ENCODE assay signal across 30 cellular contexts in the genomic region with DNA sequence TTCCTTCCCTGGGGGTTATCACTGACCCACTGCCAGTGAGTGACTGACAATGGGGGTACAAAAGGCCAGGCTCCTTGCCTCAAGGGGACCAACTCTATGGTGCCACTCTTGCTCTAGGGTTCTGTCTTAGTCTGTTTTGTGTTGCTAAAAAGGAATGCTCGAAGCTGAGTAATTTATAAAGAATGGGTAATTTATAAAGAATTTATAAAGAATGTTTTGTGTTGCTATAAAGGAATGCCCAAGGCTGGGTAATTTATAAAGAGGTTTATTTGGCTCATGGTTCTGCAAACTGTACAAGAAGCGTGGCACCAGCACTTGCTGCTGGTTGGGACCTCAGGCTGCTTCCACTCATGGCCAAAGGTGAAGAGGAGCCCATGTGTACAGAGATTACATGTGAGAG.
"Had no signal": no experiment of that assay in that cellular context is flagged by ENCODE, and none has a peak within 500 bp of the region (broad histone marks: within the 10 kb centered on the region; RNA-seq: fewer than 3 reads in every experiment).

No MANE protein-coding gene starts in this region.

- H3K9me3 ChIP-seq: body of pancreas, colonic mucosa, esophagus squamous epithelium, gastrocnemius medialis, mucosa of descending colon, right lobe of liver, upper lobe of left lung, vagina had no signal

- H3K9me3 Mint-ChIP-seq: activated T-cell treated with anti-CD3 and anti-CD28 coated beads, Interleukin-2, amount 50 U/mL, for 72 hours; natural killer cell treated with Interleukin-12 subunit alpha and Interleukin-12 subunit beta and Interleukin-15 and Interleukin-18, amount 100 ng/mL, for 72 hours; stimulated activated effector memory CD8-positive, alpha-beta T cell treated with anti-CD3 and anti-CD28 coated beads, Interleukin-12 subunit alpha, Interleukin-12 subunit beta, amount 100 ng/mL, for 72 hours; stimulated activated naive CD8-positive, alpha-beta T cell treated with anti-CD3 and anti-CD28 coated beads, Interleukin-15, Interleukin-2, amounts not matched to agents 100 ng/mL and 50 ng/mL, for 24 hours had no signal

- H3K4me1 ChIP-seq: body of pancreas, colonic mucosa, esophagus squamous epithelium, gastrocnemius medialis, right lobe of liver, upper lobe of left lung, vagina had no signal

- H3K27ac ChIP-seq: body of pancreas, colonic mucosa, epithelial cell of prostate, esophagus squamous epithelium, gastrocnemius medialis, hepatocyte, right lobe of liver, skin epidermis, upper lobe of left lung, vagina, VCaP had no signal

- H3K4me1 Mint-ChIP-seq: stimulated activated effector memory CD8-positive, alpha-beta T cell treated with anti-CD3 and anti-CD28 coated beads, Interleukin-12 subunit alpha, Interleukin-12 subunit beta, amount 100 ng/mL, for 72 hours had no signal

- DNase-seq: activated CD4-positive, alpha-beta T cell treated with anti-CD3 and anti-CD28 coated beads for 4 hours; activated CD4-positive, alpha-beta T cell treated with anti-CD3 and anti-CD28 coated beads, Interleukin-2, amount 50 U/mL, for 4 hours; activated naive CD4-positive, alpha-beta T cell; activated T-cell treated with anti-CD3 and anti-CD28 coated beads for 4 hours; activated T-cell treated with anti-CD3 and anti-CD28 coated beads, Interleukin-2, amount 50 U/mL, for 72 hours; aorta; body of pancreas; cerebellar nuclear complex; colonic mucosa; effector CD8-positive, alpha-beta T cell; esophagus squamous epithelium; gastrocnemius medialis; left cardiac atrium; left ventricle myocardium superior; mucosa of descending colon; posterior cingulate gyrus; right lobe of liver; stimulated activated CD4-positive, alpha-beta T cell treated with anti-CD3 and anti-CD28 coated beads, Interleukin-12 subunit alpha, Interleukin-12 subunit beta, amount 100 ng/mL, for 4 hours; stimulated activated CD4-positive, alpha-beta T cell treated with anti-CD3 and anti-CD28 coated beads, Interleukin-4, amount 100 ng/mL, for 1 hour; substantia nigra; T-helper 9 cell; upper lobe of left lung had no signal

- H3K4me3 Mint-ChIP-seq: activated T-cell treated with anti-CD3 and anti-CD28 coated beads, Interleukin-2, amount 50 U/mL, for 72 hours; natural killer cell treated with Interleukin-12 subunit alpha and Interleukin-12 subunit beta and Interleukin-15 and Interleukin-18, amount 100 ng/mL, for 72 hours; stimulated activated effector memory CD8-positive, alpha-beta T cell treated with anti-CD3 and anti-CD28 coated beads, Interleukin-12 subunit alpha, Interleukin-12 subunit beta, amount 100 ng/mL, for 72 hours; stimulated activated naive CD8-positive, alpha-beta T cell treated with anti-CD3 and anti-CD28 coated beads, Interleukin-15, Interleukin-2, amounts not matched to agents 100 ng/mL and 50 ng/mL, for 24 hours had no signal

- H3K27me3 ChIP-seq: body of pancreas, colonic mucosa, esophagus squamous epithelium, gastrocnemius medialis, hepatocyte, right lobe of liver, upper lobe of left lung, vagina had no signal

- H3K4me3 ChIP-seq: body of pancreas, colonic mucosa, esophagus squamous epithelium, gastrocnemius medialis, hepatocyte, mucosa of descending colon, right lobe of liver, skin epidermis, upper lobe of left lung, vagina had no signal

- H3K36me3 ChIP-seq: colonic mucosa, esophagus squamous epithelium, gastrocnemius medialis, right lobe of liver, upper lobe of left lung, vagina had no signal

- H3K36me3 Mint-ChIP-seq: natural killer cell treated with Interleukin-12 subunit alpha and Interleukin-12 subunit beta and Interleukin-15 and Interleukin-18, amount 100 ng/mL, for 72 hours; stimulated activated effector memory CD8-positive, alpha-beta T cell treated with anti-CD3 and anti-CD28 coated beads, Interleukin-12 subunit alpha, Interleukin-12 subunit beta, amount 100 ng/mL, for 72 hours had no signal

- H3K27ac Mint-ChIP-seq: activated T-cell treated with anti-CD3 and anti-CD28 coated beads, Interleukin-2, amount 50 U/mL, for 72 hours; natural killer cell treated with Interleukin-12 subunit alpha and Interleukin-12 subunit beta and Interleukin-15 and Interleukin-18, amount 100 ng/mL, for 72 hours; stimulated activated effector memory CD8-positive, alpha-beta T cell treated with anti-CD3 and anti-CD28 coated beads, Interleukin-12 subunit alpha, Interleukin-12 subunit beta, amount 100 ng/mL, for 72 hours; stimulated activated naive CD8-positive, alpha-beta T cell treated with anti-CD3 and anti-CD28 coated beads, Interleukin-15, Interleukin-2, amounts not matched to agents 100 ng/mL and 50 ng/mL, for 24 hours had no signal
